10 cellular contexts compared by ENCODE assay signal in genomic region chr11:93329936-93330445, GRCh38. TPM values are rescaled to one million over a fixed set of nuclear protein-coding genes. Genes with fewer than 3 reads are reported as not detected.
A peak's percentile ranks its signal among the peaks of the same experiment; 100 is the strongest.
DNase-seq lines count a peak whose midpoint lies in the region; ATAC-seq and TF ChIP-seq lines count a peak whose summit lies in the region.
"Had no signal": no experiment of that assay in that cellular context is flagged by ENCODE, and none has a peak within 500 bp of the region (broad histone marks: within the 10 kb centered on the region; RNA-seq: fewer than 3 reads in every experiment).

No MANE protein-coding gene starts in this region.

- no peaks in the 10 kb centered on the region for H3K9me3 ChIP-seq in ectodermal cell (ENCODE audit: control insufficient read depth, low read length)
- H3K9me3 ChIP-seq in osteoblast (ENCODE audit: low read depth, low read length), result no peaks in the 10 kb centered on the region
- no peaks in the 10 kb centered on the region for H3K9me3 ChIP-seq in tibial nerve
- H3K9me3 ChIP-seq: neutrophil had no signal

- H3K4me2 ChIP-seq in osteoblast (ENCODE audit: insufficient read depth, low read length), result peak overlapping the region; percentile 35

- TF ChIP-seq EP300 in tibial nerve (IDR thresholded peaks at IDR 0.05), result no peak

- H3K4me1 ChIP-seq in ectodermal cell (ENCODE audit: control insufficient read depth, insufficient read depth, low read length), result no peaks in the 10 kb centered on the region
- H3K4me1 ChIP-seq in osteoblast (ENCODE audit: insufficient read depth, low read length), result no peaks in the 10 kb centered on the region
- H3K4me1 ChIP-seq in tibial nerve, result peaks cover 0 to 7% (median 0%) of the 10 kb centered on the region in 4 donors

- H3K4me3 ChIP-seq in ectodermal cell (ENCODE audit: insufficient read depth, low read depth, low read length) (peak overlapping the region; percentile 40), osteoblast (ENCODE audit: insufficient read depth, low read length) (peak overlapping the region; percentile 46), tibial nerve (peak overlapping the region in 2 of 4 donors; percentile 1 to 43)

- H2AFZ ChIP-seq in osteoblast (ENCODE audit: low read length), result peak overlapping the region; percentile 11

- TF ChIP-seq POLR2A in tibial nerve (IDR thresholded peaks at IDR 0.05), result no peak

- H3K27me3 ChIP-seq in ectodermal cell (ENCODE audit: control insufficient read depth, insufficient read depth, low read length, poor library complexity, severe bottlenecking) (peaks cover 27% of the 10 kb centered on the region), osteoblast (ENCODE audit: insufficient read depth, low read length) (peaks cover 10% of the 10 kb centered on the region), tibial nerve (peaks cover 0 to 18% of the 10 kb centered on the region in 2 donors)

- H3K79me2 ChIP-seq in osteoblast (ENCODE audit: insufficient read depth, low read length), result no peaks in the 10 kb centered on the region

- no peak overlapping the region for H3K27ac ChIP-seq in ectodermal cell (ENCODE audit: insufficient read depth, low read depth, low read length, poor library complexity, severe bottlenecking)
- no peak overlapping the region for H3K27ac ChIP-seq in osteoblast (ENCODE audit: low read depth, low read length)
- H3K27ac ChIP-seq in tibial nerve, result no peak overlapping the region
- H3K27ac ChIP-seq: neutrophil had no signal

- WGBS in ectodermal cell, 2 experiments, result 5 to 6% methylated on average over 16 of the region's 16 CpGs
- WGBS in tibial nerve, 2 donors, result 8 to 17% methylated on average over 14 to 16 of the region's 16 CpGs

- peak; percentile 71 for DNase-seq in DMS79 treated with DMSO at 0.1 percent for 48 hours (lab: John Stamatoyannopoulos, UW)
- DNase-seq in NCI-H2227 (lab: John Stamatoyannopoulos, UW; ENCODE audit: unreplicated experiment), result peak; percentile 37
- DNase-seq in osteoblast (ENCODE audit: insufficient read length, low spot score, missing footprints), result peak; percentile 23
- DNase-seq in tibial nerve (ENCODE audit: low spot score in 2 of 2), result no peak
- DNase-seq in kidney glomerular epithelial cell (lab: John Stamatoyannopoulos, UW), result no peak
- DNase-seq: activated B cell treated with CpG ODN at 0.5 μM for 24 hours had no signal

- TF ChIP-seq CTCF in osteoblast (IDR thresholded peaks at IDR 0.05; ENCODE audit: extremely low read depth, low read depth, low read length) (no peak), tibial nerve (IDR thresholded peaks at IDR 0.05) (no peak)

- no peaks in the 10 kb centered on the region for H3K36me3 ChIP-seq in ectodermal cell (ENCODE audit: control insufficient read depth, insufficient read depth, low read length)
- no peaks in the 10 kb centered on the region for H3K36me3 ChIP-seq in osteoblast (ENCODE audit: insufficient read depth, low read length)
- H3K36me3 ChIP-seq in tibial nerve, result no peaks in the 10 kb centered on the region
- H3K36me3 ChIP-seq: neutrophil had no signal

- ATAC-seq in GM19035 (IDR thresholded peaks at IDR 0.05; ENCODE audit: unreplicated experiment) (no peak), GM21619 (IDR thresholded peaks at IDR 0.05; ENCODE audit: unreplicated experiment) (no peak)

- H4K20me1 ChIP-seq in osteoblast (ENCODE audit: insufficient read depth, low read length), result no peaks in the 10 kb centered on the region

RNA-seq across cellular contexts. Expression of gene DEUP1, which starts 0.6 kb away (rescaled TPM):
- 0.41 TPM for polyA plus RNA-seq in ectodermal cell (2013, experiment 1 of 4)
- 0.43 TPM for polyA plus RNA-seq in ectodermal cell (2013, experiment 2 of 4)
- 0.32 TPM for polyA plus RNA-seq in ectodermal cell (2013, experiment 3 of 4)
- 0.20 TPM for polyA plus RNA-seq in ectodermal cell (2013, experiment 4 of 4)
- total RNA-seq in osteoblast (under 0.01 TPM in 2 replicates), tibial nerve (under 1 TPM in 1 of 4 donors, not detected in 3; 0.84 TPM)
- total RNA-seq: activated B cell treated with CpG ODN at 0.5 μM for 24 hours had no signal

Comparison
In these comparisons a context has a peak if more than half of its experiments do, and no peak if none do; other contexts are left out.
1. DNase-seq: peak in DMS79 treated with DMSO at 0.1 percent for 48 hours (single experiment), NCI-H2227 (single experiment) and osteoblast (single experiment); none in tibial nerve (0 of 2) and kidney glomerular epithelial cell (single experiment).